22 cellular contexts compared by ENCODE assay signal in genomic region chr10:82089327-82089726, GRCh38.
DNase-seq lines count a peak whose midpoint lies in the region; ATAC-seq and TF ChIP-seq lines count a peak whose summit lies in the region.
"Had no signal": no experiment of that assay in that cellular context is flagged by ENCODE, and none has a peak within 500 bp of the region (broad histone marks: within the 10 kb centered on the region; RNA-seq: fewer than 3 reads in every experiment).

No MANE protein-coding gene starts in this region.

- H3K79me2 ChIP-seq in GM23338 (replicated peaks; ENCODE audit: insufficient read depth): no peaks in the 10 kb centered on the region
- H3K79me2 ChIP-seq: parathyroid adenoma had no signal

- no peak for TF ChIP-seq POLR2A in transverse colon (IDR thresholded peaks at IDR 0.05)

- no peaks in the 10 kb centered on the region for H3K36me3 Mint-ChIP-seq in GM23338 (ENCODE audit: low read depth)
- H3K36me3 Mint-ChIP-seq: CD8-positive, alpha-beta memory T cell; naive B cell; stimulated activated naive B cell treated with anti-CD40 and anti-IgM and Interleukin-4, amounts not matched to agents 10 μg/mL and 1 μg/mL and 100 μg/mL, for 72 hours had no signal

- H3K27me3 Mint-ChIP-seq in GM23338 (ENCODE audit: insufficient read depth, low read depth, poor library complexity): peaks cover 1% of the 10 kb centered on the region
- H3K27me3 Mint-ChIP-seq: activated CD4-positive, alpha-beta T cell treated with anti-CD3 and anti-CD28 coated beads, Interleukin-2, amount 10 ng/mL, durations not matched to agents 24 days and 14 days; activated naive CD8-positive, alpha-beta T cell treated with anti-CD3 and anti-CD28 coated beads, Interleukin-2, amount 50 U/mL, for 24 hours; CD8-positive, alpha-beta memory T cell; naive B cell; stimulated activated naive B cell treated with anti-CD40 and anti-IgM and Interleukin-4, amounts not matched to agents 10 μg/mL and 1 μg/mL and 100 μg/mL, for 72 hours had no signal

- no peaks in the 10 kb centered on the region for H3F3A ChIP-seq in GM23338 (replicated peaks; ENCODE audit: low read depth)

- H3K27ac Mint-ChIP-seq in GM23338: no peak overlapping the region
- H3K27ac Mint-ChIP-seq: activated CD4-positive, alpha-beta T cell treated with anti-CD3 and anti-CD28 coated beads, Interleukin-2, amount 10 ng/mL, durations not matched to agents 24 days and 14 days; activated naive CD8-positive, alpha-beta T cell treated with anti-CD3 and anti-CD28 coated beads, Interleukin-2, amount 50 U/mL, for 24 hours; activated T-helper 2 cell treated with anti-CD3 and anti-CD28 coated beads, Interferon-gamma antibody, Interleukin-2, Interleukin-4, amounts not matched to agents 10 μg/mL and 5 μg/mL and 100 μg/mL, durations not matched to agents 14 hours and 24 hours and 36 hours; CD8-positive, alpha-beta memory T cell; naive B cell; stimulated activated naive B cell treated with anti-CD40 and anti-IgM and Interleukin-4, amounts not matched to agents 10 μg/mL and 1 μg/mL and 100 μg/mL, for 72 hours had no signal

- H3K27me3 ChIP-seq in GM23338 (ENCODE audit: insufficient read depth) (no peaks in the 10 kb centered on the region), iPS-20b (ENCODE audit: insufficient read depth, low read length) (no peaks in the 10 kb centered on the region), transverse colon (no peaks in the 10 kb centered on the region)

- H3K4me1 Mint-ChIP-seq in GM23338: peaks cover 5% of the 10 kb centered on the region
- H3K4me1 Mint-ChIP-seq: activated CD4-positive, alpha-beta T cell treated with anti-CD3 and anti-CD28 coated beads, Interleukin-2, amount 10 ng/mL, durations not matched to agents 24 days and 14 days; activated naive CD8-positive, alpha-beta T cell treated with anti-CD3 and anti-CD28 coated beads, Interleukin-2, amount 50 U/mL, for 24 hours; CD8-positive, alpha-beta memory T cell; naive B cell; stimulated activated naive B cell treated with anti-CD40 and anti-IgM and Interleukin-4, amounts not matched to agents 10 μg/mL and 1 μg/mL and 100 μg/mL, for 72 hours had no signal

- no peak overlapping the region for H3K4me3 ChIP-seq in GM23338
- peak overlapping the region; percentile 34; the same call in 1 of the 2 replicates for H3K4me3 ChIP-seq in iPS-20b (ENCODE audit: low read length)
- no peak overlapping the region for H3K4me3 ChIP-seq in transverse colon
- H3K4me3 ChIP-seq: coronary artery had no signal

- H3K27ac ChIP-seq in GM23338 (ENCODE audit: low read depth) (no peak overlapping the region), iPS-20b (ENCODE audit: low read length) (no peak overlapping the region), transverse colon (no peak overlapping the region)
- H3K27ac ChIP-seq: coronary artery, HL-60, parathyroid adenoma had no signal

- 0 out of 4 replicates have a peak, but pooled peaks of 1 of the 2 experiments have one; percentile 11 for TF ChIP-seq CTCF in GM23338 (conservative IDR thresholded peaks at IDR 0.05; ENCODE audit: low read depth in 2 of 2)
- TF ChIP-seq CTCF in transverse colon (IDR thresholded peaks at IDR 0.05): no peak

- intact Hi-C loops in transverse colon (cut with DNase I; ENCODE audit: low total_unique reads): no loop called here

- no peaks in the 10 kb centered on the region for H4K20me1 ChIP-seq in GM23338 (replicated peaks; ENCODE audit: insufficient read depth)

- DNase-seq in GM23338 (ENCODE audit: low spot score) (peak; percentile 55), amniotic epithelial cell (ENCODE audit: low read depth) (peak; percentile 12), renal cortical epithelial cell (ENCODE audit: low read depth) (peak; percentile 6), SW480 (ENCODE audit: low spot score) (no peak), middle frontal gyrus (ENCODE audit: extremely low spot score, low spot score) (no peak), transverse colon (no peak)
- DNase-seq: activated CD4-positive, alpha-beta T cell treated with anti-CD3 and anti-CD28 coated beads, Interleukin-2, amount 10 ng/mL, durations not matched to agents 24 days and 14 days; activated naive CD8-positive, alpha-beta T cell treated with anti-CD3 and anti-CD28 coated beads, Interleukin-2, amount 50 U/mL, for 24 hours; CD8-positive, alpha-beta memory T cell; mammary epithelial cell; naive B cell; NCI-H1417; NCI-H748 treated with DMSO at 0.1 percent for 48 hours; OCI-M1; stimulated activated CD4-positive, alpha-beta T cell treated with anti-CD3 and anti-CD28 coated beads, Interleukin-1b, Interleukin-23, amount 100 ng/mL, for 48 hours; stimulated activated naive B cell treated with anti-CD40 and anti-IgM and Interleukin-4, amounts not matched to agents 10 μg/mL and 1 μg/mL and 100 μg/mL, for 72 hours had no signal

- H3K36me3 ChIP-seq in GM23338 (ENCODE audit: insufficient read depth): no peaks in the 10 kb centered on the region
- no peaks in the 10 kb centered on the region for H3K36me3 ChIP-seq in iPS-20b (ENCODE audit: insufficient read depth, low read depth, low read length)
- H3K36me3 ChIP-seq in transverse colon: no peaks in the 10 kb centered on the region

- H3K9me3 ChIP-seq in iPS-20b (ENCODE audit: insufficient read depth, low read depth, low read length) (no peaks in the 10 kb centered on the region), transverse colon (no peaks in the 10 kb centered on the region)

- WGBS in transverse colon (ENCODE audit: low coverage in 1 of 2), 2 donors: 37 to 42% methylated on average over 2 of the region's 2 CpGs

- H3K4me2 ChIP-seq in GM23338: peak overlapping the region; percentile 39

- H2AFZ ChIP-seq in GM23338: no peak overlapping the region
- H2AFZ ChIP-seq: parathyroid adenoma had no signal

- no peaks in the 10 kb centered on the region for H3K9me2 ChIP-seq in GM23338 (ENCODE audit: insufficient read depth)

- peaks cover 22% of the 10 kb centered on the region for H3K4me1 ChIP-seq in GM23338 (ENCODE audit: insufficient read depth)
- peaks cover 21% of the 10 kb centered on the region; the same call in 1 of the 2 replicates for H3K4me1 ChIP-seq in iPS-20b (ENCODE audit: insufficient read depth, low read length)
- no peaks in the 10 kb centered on the region for H3K4me1 ChIP-seq in transverse colon
- H3K4me1 ChIP-seq: parathyroid adenoma had no signal

- no peak overlapping the region for H3K9ac ChIP-seq in iPS-20b (ENCODE audit: low read depth, low read length)
- H3K9ac ChIP-seq: parathyroid adenoma had no signal

- ATAC-seq in GM23338: peak; percentile 90
- ATAC-seq: activated naive CD8-positive, alpha-beta T cell treated with anti-CD3 and anti-CD28 coated beads, Interleukin-2, amount 50 U/mL, for 24 hours; Right ventricle myocardium inferior; stimulated activated naive B cell treated with anti-CD40 and anti-IgM and Interleukin-4, amounts not matched to agents 10 μg/mL and 1 μg/mL and 100 μg/mL, for 72 hours had no signal

- TF ChIP-seq EP300 in transverse colon (IDR thresholded peaks at IDR 0.05; ENCODE audit: low read depth): no peak

- no peak overlapping the region for H3K4me3 Mint-ChIP-seq in GM23338
- H3K4me3 Mint-ChIP-seq: activated CD4-positive, alpha-beta T cell treated with anti-CD3 and anti-CD28 coated beads, Interleukin-2, amount 10 ng/mL, durations not matched to agents 24 days and 14 days; activated naive CD8-positive, alpha-beta T cell treated with anti-CD3 and anti-CD28 coated beads, Interleukin-2, amount 50 U/mL, for 24 hours; CD8-positive, alpha-beta memory T cell; naive B cell; stimulated activated naive B cell treated with anti-CD40 and anti-IgM and Interleukin-4, amounts not matched to agents 10 μg/mL and 1 μg/mL and 100 μg/mL, for 72 hours had no signal

- H3K9me3 Mint-ChIP-seq in GM23338: no peaks in the 10 kb centered on the region
- H3K9me3 Mint-ChIP-seq: activated CD4-positive, alpha-beta T cell treated with anti-CD3 and anti-CD28 coated beads, Interleukin-2, amount 10 ng/mL, durations not matched to agents 24 days and 14 days had no signal

- in situ Hi-C loops in transverse colon (cut with MboI; ENCODE audit: low pct_ligation_motif_present in 1 of 4, low pct_unique_long_range_greater_than_20kb in 1 of 4, low sequenced_read_pairs in 3 of 4): no loop called here

Comparison
In these comparisons a context has a peak if more than half of its experiments do, and no peak if none do; other contexts are left out.
1. DNase-seq: peak in GM23338 (single experiment), amniotic epithelial cell (single experiment) and renal cortical epithelial cell (single experiment); none in SW480 (single experiment), middle frontal gyrus (single experiment) and transverse colon (single experiment).